ENCODE assay signal across 24 cellular contexts in the genomic region with DNA sequence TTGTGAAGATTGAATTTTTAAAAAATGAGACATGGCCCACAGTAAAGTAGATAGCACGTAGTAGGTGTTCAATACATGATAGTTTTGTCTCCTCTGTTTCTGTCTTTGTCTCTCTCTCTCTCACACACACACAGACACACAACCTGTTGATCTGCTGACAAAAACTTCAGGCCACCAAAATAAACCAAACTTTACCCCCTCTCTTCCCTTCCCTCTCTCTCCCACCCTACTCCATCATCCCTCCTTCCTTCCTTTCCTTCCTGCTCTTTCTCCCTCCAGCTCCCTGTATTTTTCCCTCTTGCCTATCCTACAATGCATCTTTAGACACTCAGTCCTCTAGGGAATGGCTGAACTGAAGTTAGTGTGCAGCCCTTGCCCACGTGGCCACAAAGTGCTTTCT.
"Had no signal": no experiment of that assay in that cellular context is flagged by ENCODE, and none has a peak within 500 bp of the region (broad histone marks: within the 10 kb centered on the region; RNA-seq: fewer than 3 reads in every experiment).

No MANE protein-coding gene starts in this region.

- H3K36me3 ChIP-seq: colonic mucosa, esophagus squamous epithelium, gastrocnemius medialis, heart left ventricle, heart right ventricle had no signal

- DNase-seq: colonic mucosa; cortex of kidney; dermis blood vessel endothelial cell; dorsolateral prefrontal cortex; effector CD4-positive, alpha-beta T cell; effector CD8-positive, alpha-beta T cell; effector memory CD4-positive, alpha-beta T cell; effector memory CD8-positive, alpha-beta T cell; endodermal cell; erythroblast; esophagus squamous epithelium; foreskin fibroblast; foreskin keratinocyte; foreskin melanocyte; gastrocnemius medialis; glutamatergic neuron; head of caudate nucleus; heart left ventricle; heart right ventricle had no signal

- H3K27me3 ChIP-seq: colonic mucosa, dorsolateral prefrontal cortex, esophagus muscularis mucosa, esophagus squamous epithelium, foreskin keratinocyte, gastrocnemius medialis, gastroesophageal sphincter had no signal

- H3K27ac ChIP-seq: colonic mucosa, coronary artery, dorsolateral prefrontal cortex, epithelial cell of prostate, esophagus muscularis mucosa, esophagus squamous epithelium, foreskin keratinocyte, gastrocnemius medialis, gastroesophageal sphincter, heart left ventricle, heart right ventricle had no signal

- H3K4me3 Mint-ChIP-seq: dendritic cell treated with granulocyte-macrophage colony-stimulating factor and Interleukin-4, amounts not matched to agents 40 ng/mL and 50 ng/mL, for 4 days; effector memory CD8-positive, alpha-beta T cell; endodermal cell had no signal

- H3K4me1 ChIP-seq: colonic mucosa, esophagus muscularis mucosa, esophagus squamous epithelium, foreskin keratinocyte, gastrocnemius medialis, gastroesophageal sphincter, heart left ventricle, heart right ventricle had no signal

- H3K27ac Mint-ChIP-seq: dendritic cell treated with granulocyte-macrophage colony-stimulating factor and Interleukin-4, amounts not matched to agents 40 ng/mL and 50 ng/mL, for 4 days; effector memory CD8-positive, alpha-beta T cell; endodermal cell had no signal

- H3K9me3 ChIP-seq: colonic mucosa, esophagus squamous epithelium, gastrocnemius medialis, gastroesophageal sphincter had no signal

- H3K4me3 ChIP-seq: colonic mucosa, coronary artery, dorsolateral prefrontal cortex, esophagus muscularis mucosa, esophagus squamous epithelium, gastrocnemius medialis, gastroesophageal sphincter, heart left ventricle, heart right ventricle had no signal
